ENCODE assay signal across 1 cellular context in genomic region chr12:52318241-52318990, GRCh38.
TF ChIP-seq lines count a peak whose summit lies in the region.

No MANE protein-coding gene starts in this region.

TF ChIP-seq in IMR-90, 13 proteins besides CTCF, POLR2A, EP300 and RAD21:
- TF ChIP-seq CEBPB (IDR thresholded peaks at IDR 0.05; ENCODE audit: low read depth, low read length) (no peak), MAFK (IDR thresholded peaks at IDR 0.05; ENCODE audit: low read depth, low read length) (no peak), FOS (IDR thresholded peaks at IDR 0.05; ENCODE audit: low read depth, low read length) (no peak), CHD1 (IDR thresholded peaks at IDR 0.05; ENCODE audit: low read depth, low read length) (no peak), BHLHE40 (IDR thresholded peaks at IDR 0.05; ENCODE audit: low read depth, low read length) (no peak), ELK1 (IDR thresholded peaks at IDR 0.05; ENCODE audit: borderline replicate concordance, low read depth, low read length) (no peak), MAZ (IDR thresholded peaks at IDR 0.05; ENCODE audit: borderline replicate concordance, low read depth, low read length) (no peak), RCOR1 (IDR thresholded peaks at IDR 0.05; ENCODE audit: insufficient replicate concordance, low read length) (no peak), SMC3 (IDR thresholded peaks at IDR 0.05; ENCODE audit: low read depth, low read length) (no peak), RFX5 (IDR thresholded peaks at IDR 0.05; ENCODE audit: low read depth, low read length) (no peak), NFE2L2 (IDR thresholded peaks at IDR 0.05; ENCODE audit: low read depth, low read length) (no peak), USF2 (IDR thresholded peaks at IDR 0.05; ENCODE audit: low read depth, low read length) (no peak), MXI1 (IDR thresholded peaks at IDR 0.05; ENCODE audit: borderline replicate concordance, low read depth, low read length) (no peak)
